In the genomic region with DNA sequence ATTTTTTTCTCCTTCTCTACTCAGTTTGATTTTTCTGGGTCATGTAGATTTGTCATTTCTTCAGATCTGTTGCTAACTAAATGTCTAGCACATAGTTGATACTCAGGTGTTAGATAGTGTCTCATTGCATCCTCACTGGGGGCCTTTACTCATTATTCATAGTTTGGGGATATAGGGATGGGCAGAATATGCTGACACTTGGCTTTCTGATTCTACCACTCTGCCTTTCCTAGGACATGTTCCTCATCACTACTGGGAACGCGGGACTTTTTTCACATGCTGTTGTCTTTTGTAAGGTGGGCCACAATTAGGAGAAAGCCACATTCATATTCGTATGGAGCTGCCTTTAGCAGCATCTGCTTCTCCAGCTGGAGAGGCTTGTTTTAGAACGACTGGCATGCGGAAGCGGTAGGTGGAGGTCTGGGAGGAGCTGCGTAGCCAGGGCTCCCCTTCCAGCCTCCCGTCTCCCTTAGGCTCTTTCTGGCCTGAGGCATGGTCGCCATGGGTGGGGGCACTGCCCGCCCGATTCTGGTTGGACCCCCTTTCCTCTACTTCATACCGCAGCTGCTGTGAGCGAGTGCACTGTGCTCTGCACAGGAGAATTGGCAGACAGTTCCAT, we compare ENCODE assay signal across 2 cellular contexts.
TF ChIP-seq lines count a peak whose summit lies in the region.

No MANE protein-coding gene starts in this region.

TF ChIP-seq in HepG2, 621 proteins besides CTCF, POLR2A, EP300 and RAD21 (continued from another document):
- TF ChIP-seq ZNF570 (CRISPR knock-in tag; IDR thresholded peaks at IDR 0.05; ENCODE audit: borderline replicate concordance) (no peak), RBM22 (optimal IDR thresholded peaks at IDR 0.05; ENCODE audit: low read length) (peak; percentile 25), MAFF (IDR thresholded peaks at IDR 0.05; ENCODE audit: low read depth, low read length) (0 out of 2 replicates have a peak, but pooled peaks have one; percentile 24), ATF1 (CRISPR knock-in tag; IDR thresholded peaks at IDR 0.05) (no peak)
- TF ChIP-seq, protein P1, sequence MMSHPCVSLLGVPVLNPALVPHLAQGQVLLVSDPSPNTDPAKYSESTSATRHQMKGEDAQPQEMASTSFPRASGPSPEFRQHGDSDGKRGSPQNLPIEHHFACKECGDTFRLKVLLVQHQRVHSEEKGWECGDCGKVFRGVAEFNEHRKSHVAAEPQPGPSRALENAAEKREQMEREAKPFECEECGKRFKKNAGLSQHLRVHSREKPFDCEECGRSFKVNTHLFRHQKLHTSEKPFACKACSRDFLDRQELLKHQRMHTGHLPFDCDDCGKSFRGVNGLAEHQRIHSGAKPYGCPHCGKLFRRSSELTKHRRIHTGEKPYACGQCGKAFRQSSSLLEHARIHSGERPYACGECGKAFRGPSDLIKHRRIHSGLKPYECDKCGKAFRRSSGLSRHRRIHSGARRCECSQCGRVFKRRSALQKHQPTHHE (CRISPR knock-in tag; IDR thresholded peaks at IDR 0.05; ENCODE audit: borderline replicate concordance), result no peak

TF ChIP-seq in WTC11, 78 proteins besides CTCF, POLR2A, EP300 and RAD21 (continued from another document):
- TF ChIP-seq, protein P2, sequence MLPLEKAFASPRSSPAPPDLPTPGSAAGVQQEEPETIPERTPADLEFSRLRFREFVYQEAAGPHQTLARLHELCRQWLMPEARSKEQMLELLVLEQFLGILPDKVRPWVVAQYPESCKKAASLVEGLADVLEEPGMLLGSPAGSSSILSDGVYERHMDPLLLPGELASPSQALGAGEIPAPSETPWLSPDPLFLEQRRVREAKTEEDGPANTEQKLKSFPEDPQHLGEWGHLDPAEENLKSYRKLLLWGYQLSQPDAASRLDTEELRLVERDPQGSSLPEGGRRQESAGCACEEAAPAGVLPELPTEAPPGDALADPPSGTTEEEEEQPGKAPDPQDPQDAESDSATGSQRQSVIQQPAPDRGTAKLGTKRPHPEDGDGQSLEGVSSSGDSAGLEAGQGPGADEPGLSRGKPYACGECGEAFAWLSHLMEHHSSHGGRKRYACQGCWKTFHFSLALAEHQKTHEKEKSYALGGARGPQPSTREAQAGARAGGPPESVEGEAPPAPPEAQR (CRISPR knock-in tag; IDR thresholded peaks at IDR 0.05), result no peak
- TF ChIP-seq FOXJ3 (CRISPR knock-in tag; IDR thresholded peaks at IDR 0.05; ENCODE audit: borderline replicate concordance) (no peak), EMX1 (CRISPR knock-in tag; IDR thresholded peaks at IDR 0.05) (no peak), ZNF396 (CRISPR knock-in tag; IDR thresholded peaks at IDR 0.05; ENCODE audit: borderline replicate concordance) (no peak), JUN (CRISPR knock-in tag; IDR thresholded peaks at IDR 0.05) (no peak), RORB (CRISPR knock-in tag; IDR thresholded peaks at IDR 0.05) (no peak)
- TF ChIP-seq, protein P3, sequence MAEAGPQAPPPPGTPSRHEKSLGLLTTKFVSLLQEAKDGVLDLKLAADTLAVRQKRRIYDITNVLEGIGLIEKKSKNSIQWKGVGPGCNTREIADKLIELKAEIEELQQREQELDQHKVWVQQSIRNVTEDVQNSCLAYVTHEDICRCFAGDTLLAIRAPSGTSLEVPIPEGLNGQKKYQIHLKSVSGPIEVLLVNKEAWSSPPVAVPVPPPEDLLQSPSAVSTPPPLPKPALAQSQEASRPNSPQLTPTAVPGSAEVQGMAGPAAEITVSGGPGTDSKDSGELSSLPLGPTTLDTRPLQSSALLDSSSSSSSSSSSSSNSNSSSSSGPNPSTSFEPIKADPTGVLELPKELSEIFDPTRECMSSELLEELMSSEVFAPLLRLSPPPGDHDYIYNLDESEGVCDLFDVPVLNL (CRISPR knock-in tag; IDR thresholded peaks at IDR 0.05; ENCODE audit: borderline replicate concordance, low read depth), result no peak
- TF ChIP-seq, protein P4, sequence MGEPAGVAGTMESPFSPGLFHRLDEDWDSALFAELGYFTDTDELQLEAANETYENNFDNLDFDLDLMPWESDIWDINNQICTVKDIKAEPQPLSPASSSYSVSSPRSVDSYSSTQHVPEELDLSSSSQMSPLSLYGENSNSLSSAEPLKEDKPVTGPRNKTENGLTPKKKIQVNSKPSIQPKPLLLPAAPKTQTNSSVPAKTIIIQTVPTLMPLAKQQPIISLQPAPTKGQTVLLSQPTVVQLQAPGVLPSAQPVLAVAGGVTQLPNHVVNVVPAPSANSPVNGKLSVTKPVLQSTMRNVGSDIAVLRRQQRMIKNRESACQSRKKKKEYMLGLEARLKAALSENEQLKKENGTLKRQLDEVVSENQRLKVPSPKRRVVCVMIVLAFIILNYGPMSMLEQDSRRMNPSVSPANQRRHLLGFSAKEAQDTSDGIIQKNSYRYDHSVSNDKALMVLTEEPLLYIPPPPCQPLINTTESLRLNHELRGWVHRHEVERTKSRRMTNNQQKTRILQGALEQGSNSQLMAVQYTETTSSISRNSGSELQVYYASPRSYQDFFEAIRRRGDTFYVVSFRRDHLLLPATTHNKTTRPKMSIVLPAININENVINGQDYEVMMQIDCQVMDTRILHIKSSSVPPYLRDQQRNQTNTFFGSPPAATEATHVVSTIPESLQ (CRISPR knock-in tag; IDR thresholded peaks at IDR 0.05), result no peak
- TF ChIP-seq, protein P5, sequence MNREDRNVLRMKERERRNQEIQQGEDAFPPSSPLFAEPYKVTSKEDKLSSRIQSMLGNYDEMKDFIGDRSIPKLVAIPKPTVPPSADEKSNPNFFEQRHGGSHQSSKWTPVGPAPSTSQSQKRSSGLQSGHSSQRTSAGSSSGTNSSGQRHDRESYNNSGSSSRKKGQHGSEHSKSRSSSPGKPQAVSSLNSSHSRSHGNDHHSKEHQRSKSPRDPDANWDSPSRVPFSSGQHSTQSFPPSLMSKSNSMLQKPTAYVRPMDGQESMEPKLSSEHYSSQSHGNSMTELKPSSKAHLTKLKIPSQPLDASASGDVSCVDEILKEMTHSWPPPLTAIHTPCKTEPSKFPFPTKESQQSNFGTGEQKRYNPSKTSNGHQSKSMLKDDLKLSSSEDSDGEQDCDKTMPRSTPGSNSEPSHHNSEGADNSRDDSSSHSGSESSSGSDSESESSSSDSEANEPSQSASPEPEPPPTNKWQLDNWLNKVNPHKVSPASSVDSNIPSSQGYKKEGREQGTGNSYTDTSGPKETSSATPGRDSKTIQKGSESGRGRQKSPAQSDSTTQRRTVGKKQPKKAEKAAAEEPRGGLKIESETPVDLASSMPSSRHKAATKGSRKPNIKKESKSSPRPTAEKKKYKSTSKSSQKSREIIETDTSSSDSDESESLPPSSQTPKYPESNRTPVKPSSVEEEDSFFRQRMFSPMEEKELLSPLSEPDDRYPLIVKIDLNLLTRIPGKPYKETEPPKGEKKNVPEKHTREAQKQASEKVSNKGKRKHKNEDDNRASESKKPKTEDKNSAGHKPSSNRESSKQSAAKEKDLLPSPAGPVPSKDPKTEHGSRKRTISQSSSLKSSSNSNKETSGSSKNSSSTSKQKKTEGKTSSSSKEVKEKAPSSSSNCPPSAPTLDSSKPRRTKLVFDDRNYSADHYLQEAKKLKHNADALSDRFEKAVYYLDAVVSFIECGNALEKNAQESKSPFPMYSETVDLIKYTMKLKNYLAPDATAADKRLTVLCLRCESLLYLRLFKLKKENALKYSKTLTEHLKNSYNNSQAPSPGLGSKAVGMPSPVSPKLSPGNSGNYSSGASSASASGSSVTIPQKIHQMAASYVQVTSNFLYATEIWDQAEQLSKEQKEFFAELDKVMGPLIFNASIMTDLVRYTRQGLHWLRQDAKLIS (CRISPR knock-in tag; IDR thresholded peaks at IDR 0.05; ENCODE audit: borderline replicate concordance), result no peak
- TF ChIP-seq, protein P6, sequence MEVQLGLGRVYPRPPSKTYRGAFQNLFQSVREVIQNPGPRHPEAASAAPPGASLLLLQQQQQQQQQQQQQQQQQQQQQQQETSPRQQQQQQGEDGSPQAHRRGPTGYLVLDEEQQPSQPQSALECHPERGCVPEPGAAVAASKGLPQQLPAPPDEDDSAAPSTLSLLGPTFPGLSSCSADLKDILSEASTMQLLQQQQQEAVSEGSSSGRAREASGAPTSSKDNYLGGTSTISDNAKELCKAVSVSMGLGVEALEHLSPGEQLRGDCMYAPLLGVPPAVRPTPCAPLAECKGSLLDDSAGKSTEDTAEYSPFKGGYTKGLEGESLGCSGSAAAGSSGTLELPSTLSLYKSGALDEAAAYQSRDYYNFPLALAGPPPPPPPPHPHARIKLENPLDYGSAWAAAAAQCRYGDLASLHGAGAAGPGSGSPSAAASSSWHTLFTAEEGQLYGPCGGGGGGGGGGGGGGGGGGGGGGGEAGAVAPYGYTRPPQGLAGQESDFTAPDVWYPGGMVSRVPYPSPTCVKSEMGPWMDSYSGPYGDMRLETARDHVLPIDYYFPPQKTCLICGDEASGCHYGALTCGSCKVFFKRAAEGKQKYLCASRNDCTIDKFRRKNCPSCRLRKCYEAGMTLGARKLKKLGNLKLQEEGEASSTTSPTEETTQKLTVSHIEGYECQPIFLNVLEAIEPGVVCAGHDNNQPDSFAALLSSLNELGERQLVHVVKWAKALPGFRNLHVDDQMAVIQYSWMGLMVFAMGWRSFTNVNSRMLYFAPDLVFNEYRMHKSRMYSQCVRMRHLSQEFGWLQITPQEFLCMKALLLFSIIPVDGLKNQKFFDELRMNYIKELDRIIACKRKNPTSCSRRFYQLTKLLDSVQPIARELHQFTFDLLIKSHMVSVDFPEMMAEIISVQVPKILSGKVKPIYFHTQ (CRISPR knock-in tag; IDR thresholded peaks at IDR 0.05), result no peak
- TF ChIP-seq, protein P7, sequence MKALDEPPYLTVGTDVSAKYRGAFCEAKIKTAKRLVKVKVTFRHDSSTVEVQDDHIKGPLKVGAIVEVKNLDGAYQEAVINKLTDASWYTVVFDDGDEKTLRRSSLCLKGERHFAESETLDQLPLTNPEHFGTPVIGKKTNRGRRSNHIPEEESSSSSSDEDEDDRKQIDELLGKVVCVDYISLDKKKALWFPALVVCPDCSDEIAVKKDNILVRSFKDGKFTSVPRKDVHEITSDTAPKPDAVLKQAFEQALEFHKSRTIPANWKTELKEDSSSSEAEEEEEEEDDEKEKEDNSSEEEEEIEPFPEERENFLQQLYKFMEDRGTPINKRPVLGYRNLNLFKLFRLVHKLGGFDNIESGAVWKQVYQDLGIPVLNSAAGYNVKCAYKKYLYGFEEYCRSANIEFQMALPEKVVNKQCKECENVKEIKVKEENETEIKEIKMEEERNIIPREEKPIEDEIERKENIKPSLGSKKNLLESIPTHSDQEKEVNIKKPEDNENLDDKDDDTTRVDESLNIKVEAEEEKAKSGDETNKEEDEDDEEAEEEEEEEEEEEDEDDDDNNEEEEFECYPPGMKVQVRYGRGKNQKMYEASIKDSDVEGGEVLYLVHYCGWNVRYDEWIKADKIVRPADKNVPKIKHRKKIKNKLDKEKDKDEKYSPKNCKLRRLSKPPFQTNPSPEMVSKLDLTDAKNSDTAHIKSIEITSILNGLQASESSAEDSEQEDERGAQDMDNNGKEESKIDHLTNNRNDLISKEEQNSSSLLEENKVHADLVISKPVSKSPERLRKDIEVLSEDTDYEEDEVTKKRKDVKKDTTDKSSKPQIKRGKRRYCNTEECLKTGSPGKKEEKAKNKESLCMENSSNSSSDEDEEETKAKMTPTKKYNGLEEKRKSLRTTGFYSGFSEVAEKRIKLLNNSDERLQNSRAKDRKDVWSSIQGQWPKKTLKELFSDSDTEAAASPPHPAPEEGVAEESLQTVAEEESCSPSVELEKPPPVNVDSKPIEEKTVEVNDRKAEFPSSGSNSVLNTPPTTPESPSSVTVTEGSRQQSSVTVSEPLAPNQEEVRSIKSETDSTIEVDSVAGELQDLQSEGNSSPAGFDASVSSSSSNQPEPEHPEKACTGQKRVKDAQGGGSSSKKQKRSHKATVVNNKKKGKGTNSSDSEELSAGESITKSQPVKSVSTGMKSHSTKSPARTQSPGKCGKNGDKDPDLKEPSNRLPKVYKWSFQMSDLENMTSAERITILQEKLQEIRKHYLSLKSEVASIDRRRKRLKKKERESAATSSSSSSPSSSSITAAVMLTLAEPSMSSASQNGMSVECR (CRISPR knock-in tag; IDR thresholded peaks at IDR 0.05; ENCODE audit: borderline replicate concordance), result no peak
